Comparison of ENCODE assay signal across 9 cellular contexts in the genomic region with DNA sequence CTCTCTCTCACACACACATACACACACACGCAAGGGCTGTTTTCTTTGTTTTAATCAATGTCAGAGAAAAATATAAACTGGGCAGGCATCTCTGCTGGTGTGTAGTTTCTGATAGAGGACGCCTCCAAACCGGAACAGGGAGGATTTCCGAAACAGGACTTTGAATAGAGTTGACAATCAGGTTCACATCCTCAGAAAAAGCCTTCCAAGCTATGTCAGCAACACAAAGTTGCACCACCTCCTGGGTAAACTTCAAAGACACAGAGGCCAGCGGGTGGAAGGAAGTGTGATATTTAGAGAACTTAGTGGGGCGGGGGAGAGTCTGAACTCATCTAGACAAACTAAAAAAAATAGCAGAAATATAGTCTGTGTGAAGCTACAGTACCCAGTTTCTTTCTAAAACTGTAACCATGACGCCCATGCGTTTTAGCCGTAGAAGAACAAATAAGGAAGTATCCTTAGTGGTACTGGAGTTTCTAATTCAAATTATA. TPM values are rescaled to one million over a fixed set of nuclear protein-coding genes. Genes with fewer than 3 reads are reported as not detected.
DNase-seq lines count a peak whose midpoint lies in the region; ATAC-seq and TF ChIP-seq lines count a peak whose summit lies in the region.
"Had no signal": no experiment of that assay in that cellular context is flagged by ENCODE, and none has a peak within 500 bp of the region (broad histone marks: within the 10 kb centered on the region; RNA-seq: fewer than 3 reads in every experiment).

No MANE protein-coding gene starts in this region.

- in situ Hi-C loops in transverse colon (cut with MboI; ENCODE audit: low pct_ligation_motif_present in 1 of 4, low pct_unique_long_range_greater_than_20kb in 1 of 4, low sequenced_read_pairs in 3 of 4), result no loop called here

- H3K9me3 Mint-ChIP-seq in nephron, result no peaks in the 10 kb centered on the region

- H3K4me1 ChIP-seq in transverse colon, result peaks cover 0 to 16% (median 0%) of the 10 kb centered on the region in 4 donors

- H3K4me3 Mint-ChIP-seq in nephron, result peak overlapping the region; percentile 87 to 90 (median 90)

- TF ChIP-seq EP300 in transverse colon (IDR thresholded peaks at IDR 0.05; ENCODE audit: low read depth), result no peak

- TF ChIP-seq CTCF in nephron (IDR thresholded peaks at IDR 0.05; ENCODE audit: unreplicated experiment in 3 of 3) (no peak), transverse colon (IDR thresholded peaks at IDR 0.05) (no peak)

- WGBS in transverse colon (ENCODE audit: low coverage in 1 of 2), 2 donors, result 1 to 7% methylated on average over 8 to 9 of the region's 9 CpGs

- peak overlapping the region in 3 of 4 donors; percentile 33 to 58 (median 37) for H3K4me3 ChIP-seq in transverse colon
- H3K4me3 ChIP-seq: SJSA1 had no signal

- no peak for TF ChIP-seq POLR2A in transverse colon (IDR thresholded peaks at IDR 0.05)
- TF ChIP-seq POLR2A in GM18505 (IDR thresholded peaks at IDR 0.05; ENCODE audit: borderline replicate concordance, extremely low read depth, insufficient read depth, insufficient read length), result no peak

- H3K4me1 Mint-ChIP-seq in nephron, result peaks cover 20% of the 10 kb centered on the region

- H3K36me3 ChIP-seq in transverse colon, result no peaks in the 10 kb centered on the region
- H3K36me3 ChIP-seq: SJSA1 had no signal

- peaks cover 48% of the 10 kb centered on the region for H3K27me3 ChIP-seq in transverse colon

- H3K9me3 ChIP-seq in transverse colon, result no peaks in the 10 kb centered on the region

- peak overlapping the region; percentile 76 to 82 (median 80) for H3K27ac ChIP-seq in transverse colon
- H3K27ac ChIP-seq: SJSA1 had no signal

- peak; percentile 91 for DNase-seq in NAMALWA (ENCODE audit: low spot score)
- DNase-seq in activated CD8-positive, alpha-beta memory T cell treated with anti-CD3 and anti-CD28 coated beads, Interleukin-2, amount 50 U/mL, for 4 hours, result peak; percentile 60
- DNase-seq in transverse colon, result peak; percentile 53

- peak overlapping the region; percentile 46 to 63 (median 52) for H3K27ac Mint-ChIP-seq in nephron

- intact Hi-C loops in transverse colon (cut with DNase I; ENCODE audit: low total_unique reads), result no loop called here

- peaks cover 43% of the 10 kb centered on the region for H3K27me3 Mint-ChIP-seq in nephron (ENCODE audit: low read depth)

- no peaks in the 10 kb centered on the region for H3K36me3 Mint-ChIP-seq in nephron (ENCODE audit: low read depth)

- ATAC-seq in GM18867 (IDR thresholded peaks at IDR 0.05; ENCODE audit: unreplicated experiment) (peak; percentile 9), esophagus mucosa (peak; percentile 57), HG03342 (IDR thresholded peaks at IDR 0.05; ENCODE audit: unreplicated experiment) (no peak), GM18505 (IDR thresholded peaks at IDR 0.05; ENCODE audit: unreplicated experiment) (no peak)

RNA-seq across cellular contexts. Expression of a gene that starts 1.2 kb away (rescaled TPM):
- total RNA-seq in esophagus mucosa, result 1.4 TPM
- 1 to 10 TPM in 3 of 4 donors, under 1 TPM in 1; 0.37 to 6.0 (median 2.2) TPM for total RNA-seq in transverse colon
- total RNA-seq: SJSA1 had no signal

Comparison
In these comparisons a context has a peak if more than half of its experiments do, and no peak if none do; other contexts are left out.
1. ATAC-seq: peak in GM18867 (single experiment) and esophagus mucosa (single experiment); none in HG03342 (single experiment) and GM18505 (single experiment).
2. Peak in every context shown above with its lines, with median percentiles within 50 percentile points of each other: DNase-seq.